In the genomic region with DNA sequence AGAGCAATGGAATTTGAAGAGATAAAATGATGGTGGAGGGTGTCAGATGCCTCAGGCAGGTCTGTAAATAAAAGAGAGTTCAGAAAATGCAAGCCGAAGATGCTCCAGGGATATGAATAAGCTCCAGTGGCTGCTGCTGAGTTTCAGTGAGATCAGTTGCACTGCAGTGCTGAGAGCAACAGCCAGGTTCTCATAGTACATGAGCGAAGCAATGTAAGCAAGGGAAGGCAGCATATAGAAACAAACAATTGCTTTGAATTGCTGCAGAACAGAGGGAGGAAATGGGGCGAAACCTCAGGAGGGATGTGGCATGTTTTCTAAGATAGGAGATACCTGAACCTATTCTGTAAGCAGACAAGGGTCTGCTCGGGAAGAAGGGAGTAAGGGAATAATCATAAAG, we compare ENCODE assay signal across 19 cellular contexts.
DNase-seq lines count a peak whose midpoint lies in the region; ATAC-seq and TF ChIP-seq lines count a peak whose summit lies in the region.
"Had no signal": no experiment of that assay in that cellular context is flagged by ENCODE, and none has a peak within 500 bp of the region (broad histone marks: within the 10 kb centered on the region; RNA-seq: fewer than 3 reads in every experiment).

No MANE protein-coding gene starts in this region.

- peak overlapping the region; percentile 74 for H2AFZ ChIP-seq in ACC112 (ENCODE audit: low read length, unreplicated experiment)
- H2AFZ ChIP-seq in fibroblast of lung (ENCODE audit: low read length): peak overlapping the region; percentile 56

- no peaks in the 10 kb centered on the region for H3K4me1 ChIP-seq in ACC112 (ENCODE audit: control insufficient read depth, insufficient read depth, low read length, unreplicated experiment)
- H3K4me1 ChIP-seq in Panc1 (ENCODE audit: control insufficient read depth, insufficient read depth, low read length): no peaks in the 10 kb centered on the region
- no peaks in the 10 kb centered on the region for H3K4me1 ChIP-seq in fibroblast of lung (ENCODE audit: control insufficient read depth, extremely low read depth, insufficient read depth, low read length)
- H3K4me1 ChIP-seq: gastrocnemius medialis had no signal

- no peaks in the 10 kb centered on the region for H3K79me2 ChIP-seq in ACC112 (ENCODE audit: control insufficient read depth, insufficient read depth, low read length, unreplicated experiment)
- no peaks in the 10 kb centered on the region for H3K79me2 ChIP-seq in fibroblast of lung (ENCODE audit: control insufficient read depth, insufficient read depth, low read length)

- POLR2A ChIA-PET in Panc1 (lab: Charles Lee): no interaction called here

- no peaks in the 10 kb centered on the region for H3K36me3 ChIP-seq in ACC112 (ENCODE audit: insufficient read depth, low read length)
- no peaks in the 10 kb centered on the region for H3K36me3 ChIP-seq in Panc1 (ENCODE audit: control insufficient read depth, insufficient read depth, low read length)
- H3K36me3 ChIP-seq in fibroblast of lung (ENCODE audit: control insufficient read depth, insufficient read depth, low read length): no peaks in the 10 kb centered on the region
- H3K36me3 ChIP-seq: BLaER1 treated with 17β-estradiol and CSF1 and Interleukin-3, amounts not matched to agents 10 nM and 100 nM; gastrocnemius medialis; thoracic aorta had no signal

- CTCF ChIA-PET in Panc1 (lab: Charles Lee): no interaction called here

- H3K9ac ChIP-seq in fibroblast of lung (ENCODE audit: insufficient read depth, low read length): no peak overlapping the region
- H3K9ac ChIP-seq: BLaER1 treated with 17β-estradiol and CSF1 and Interleukin-3, amounts not matched to agents 10 nM and 100 nM had no signal

- no peak overlapping the region for H3K27ac ChIP-seq in ACC112 (ENCODE audit: low read depth, low read length)
- H3K27ac ChIP-seq in Panc1 (ENCODE audit: low read length): 0 out of 2 replicates have a peak overlapping the region, but pooled peaks have one; percentile 24
- H3K27ac ChIP-seq in fibroblast of lung (ENCODE audit: insufficient read depth, low read length): no peak overlapping the region
- H3K27ac ChIP-seq: BLaER1 treated with 17β-estradiol and CSF1 and Interleukin-3, amounts not matched to agents 10 nM and 100 nM; gastrocnemius medialis; thoracic aorta had no signal

- DNase-seq in Panc1 (ENCODE audit: low read depth, low spot score) (no peak), fibroblast of lung (ENCODE audit: low read depth in 2 of 2) (no peak), occipital lobe (lab: John Stamatoyannopoulos, UW) (peak; percentile 17), germinal center (ENCODE audit: low spot score) (no peak), dermis blood vessel endothelial cell (no peak), AML-193 (lab: John Stamatoyannopoulos, UW) (no peak), HuH-7.5 (ENCODE audit: low spot score) (no peak)
- DNase-seq: activated naive CD4-positive, alpha-beta T cell; activated T-cell treated with anti-CD3 and anti-CD28 coated beads for 4 hours; DMS 273 treated with DMSO at 0.1 percent for 48 hours; gastrocnemius medialis; NCI-H1105 treated with DMSO at 0.1 percent for 48 hours; RPMI8226; small intestine; stimulated activated CD8-positive, alpha-beta memory T cell treated with anti-CD3 and anti-CD28 coated beads, Interleukin-4, amount 100 ng/mL, for 48 hours; SW 1271 had no signal

- no peaks in the 10 kb centered on the region for H3K27me3 ChIP-seq in ACC112 (ENCODE audit: insufficient read depth, low read length)
- H3K27me3 ChIP-seq in Panc1 (ENCODE audit: control insufficient read depth, insufficient read depth, low read length): no peaks in the 10 kb centered on the region
- H3K27me3 ChIP-seq in fibroblast of lung (ENCODE audit: control insufficient read depth, insufficient read depth, low read length): no peaks in the 10 kb centered on the region
- H3K27me3 ChIP-seq: BLaER1 treated with 17β-estradiol and CSF1 and Interleukin-3, amounts not matched to agents 10 nM and 100 nM; gastrocnemius medialis had no signal

- in situ Hi-C loops in Panc1 (cut with HindIII; ENCODE audit: low pct_unique_long_range_greater_than_20kb, low sequenced_read_pairs): no loop called here

- no peaks in the 10 kb centered on the region for H4K20me1 ChIP-seq in fibroblast of lung (ENCODE audit: control insufficient read depth, extremely low read depth, insufficient read depth, low read length)
- H4K20me1 ChIP-seq: BLaER1 treated with 17β-estradiol and CSF1 and Interleukin-3, amounts not matched to agents 10 nM and 100 nM had no signal

- intact Hi-C loops in Panc1 (cut with micrococcal nuclease; ENCODE audit: unreplicated experiment): no loop called here

- no peak for TF ChIP-seq CTCF in Panc1 (IDR thresholded peaks at IDR 0.05)
- peak in 1 of 2 donors; percentile 21 for TF ChIP-seq CTCF in fibroblast of lung (conservative IDR thresholded peaks at IDR 0.05 in 1 of 2, IDR thresholded peaks at IDR 0.05 in 1 of 2; ENCODE audit: low read depth in 1 of 2, low read length in 2 of 2)

- ATAC-seq in Panc1: peak; percentile 79
- ATAC-seq: gastrocnemius medialis had no signal

- 0 out of 2 replicates have a peak, but pooled peaks cover 3% of the 10 kb centered on the region for H3K9me3 ChIP-seq in Panc1 (ENCODE audit: control insufficient read depth, insufficient read depth, low read depth, low read length)
- no peaks in the 10 kb centered on the region for H3K9me3 ChIP-seq in fibroblast of lung (ENCODE audit: control insufficient read depth, insufficient read depth, low read depth, low read length)
- H3K9me3 ChIP-seq: BLaER1 treated with 17β-estradiol and CSF1 and Interleukin-3, amounts not matched to agents 10 nM and 100 nM; gastrocnemius medialis; thoracic aorta had no signal

- no peak overlapping the region for H3K4me2 ChIP-seq in fibroblast of lung (ENCODE audit: extremely low read depth, insufficient read depth, low read length)

- no TSS peak for BruUV-seq in Panc1 (replicated peaks; lab: Mats Ljungman, UMichigan)

- H3K4me3 ChIP-seq in ACC112 (ENCODE audit: low read depth, low read length): no peak overlapping the region
- H3K4me3 ChIP-seq in Panc1 (ENCODE audit: low read depth in 2 of 2, low read length in 2 of 2): peak overlapping the region in 1 of 2 experiments; percentile 26; a peak in 2 of 4 replicates
- no peak overlapping the region for H3K4me3 ChIP-seq in fibroblast of lung (replicated peaks in 1 of 4; ENCODE audit: control extremely low read depth in 1 of 4, insufficient read depth in 1 of 4, low read depth in 3 of 4, low read length in 4 of 4)
- H3K4me3 ChIP-seq: BLaER1 treated with 17β-estradiol and CSF1 and Interleukin-3, amounts not matched to agents 10 nM and 100 nM; gastrocnemius medialis; thoracic aorta had no signal
